Comparison of ENCODE assay signal across 17 cellular contexts in the genomic region with DNA sequence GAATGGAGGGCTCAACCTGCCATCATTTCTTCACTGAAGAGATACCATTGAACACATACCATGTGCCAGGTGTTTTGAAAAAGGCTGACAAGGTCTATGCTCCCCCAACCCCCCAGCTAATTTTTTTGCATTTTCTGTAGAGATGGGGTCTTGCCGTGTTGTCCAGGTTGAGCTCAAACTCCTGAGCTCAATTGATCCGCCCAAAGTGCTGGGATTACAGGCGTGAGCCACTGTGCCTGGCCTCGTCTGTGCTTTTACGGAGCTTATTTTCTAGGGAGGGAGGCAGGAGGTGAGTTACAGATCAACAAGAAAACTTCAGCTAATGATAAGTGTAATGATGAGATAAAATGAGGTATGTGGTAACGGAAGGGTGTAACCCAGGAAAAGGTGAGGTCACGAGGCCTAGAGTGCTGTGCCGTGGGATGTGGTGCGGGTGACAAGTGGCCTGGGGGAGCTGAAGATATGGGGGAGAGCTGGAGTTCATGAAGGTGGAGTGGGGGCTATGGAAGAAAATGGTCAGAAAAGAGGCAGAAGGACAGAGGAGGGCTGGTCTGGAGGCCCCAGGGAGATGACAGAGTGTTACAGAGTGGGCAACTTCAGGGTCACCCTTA.
"Had no signal": no experiment of that assay in that cellular context is flagged by ENCODE, and none has a peak within 500 bp of the region (broad histone marks: within the 10 kb centered on the region; RNA-seq: fewer than 3 reads in every experiment).

No MANE protein-coding gene starts in this region.

- DNase-seq: activated B cell treated with CpG ODN at 0.5 μM for 24 hours; activated CD4-positive, alpha-beta T cell treated with anti-CD3 and anti-CD28 coated beads for 4 hours; adrenal gland; kidney glomerular epithelial cell; left ventricle myocardium inferior; mammary epithelial cell; midbrain; nephron progenitor cell; nucleus accumbens; spleen; stimulated activated CD4-positive, alpha-beta T cell treated with anti-CD3 and anti-CD28 coated beads, Interleukin-4, amount 100 ng/mL, for 4 hours; stimulated activated naive B cell treated with anti-CD40 and anti-IgM and Interleukin-4, amounts not matched to agents 10 μg/mL and 1 μg/mL and 100 μg/mL, for 72 hours; thyroid gland had no signal

- H3K4me1 Mint-ChIP-seq: activated B cell treated with CpG ODN at 0.5 μM for 24 hours had no signal

- H3K4me3 ChIP-seq: adrenal gland, gastroesophageal sphincter, heart left ventricle, left ventricle myocardium inferior, spleen, thyroid gland had no signal

- H3K4me1 ChIP-seq: adrenal gland, gastroesophageal sphincter, heart left ventricle, spleen, thyroid gland had no signal

- FAIRE-seq: TTC549 had no signal

- H3K4me3 Mint-ChIP-seq: activated B cell treated with CpG ODN at 0.5 μM for 24 hours; nephron progenitor cell; stimulated activated naive B cell treated with anti-CD40 and anti-IgM and Interleukin-4, amounts not matched to agents 10 μg/mL and 1 μg/mL and 100 μg/mL, for 72 hours had no signal

- H3K27ac Mint-ChIP-seq: activated B cell treated with CpG ODN at 0.5 μM for 24 hours; activated naive CD4-positive, alpha-beta T cell treated with anti-CD3 and anti-CD28 coated beads, Interleukin-2, amount 50 U/mL, for 72 hours; nephron progenitor cell; stimulated activated naive B cell treated with anti-CD40 and anti-IgM and Interleukin-4, amounts not matched to agents 10 μg/mL and 1 μg/mL and 100 μg/mL, for 72 hours had no signal

- H3K36me3 Mint-ChIP-seq: activated naive CD4-positive, alpha-beta T cell treated with anti-CD3 and anti-CD28 coated beads, Interleukin-2, amount 50 U/mL, for 72 hours; stimulated activated naive B cell treated with anti-CD40 and anti-IgM and Interleukin-4, amounts not matched to agents 10 μg/mL and 1 μg/mL and 100 μg/mL, for 72 hours had no signal

- H3K36me3 ChIP-seq: adrenal gland, gastroesophageal sphincter, heart left ventricle, left ventricle myocardium inferior, spleen, thyroid gland had no signal

- H3K27me3 ChIP-seq: adrenal gland, thyroid gland had no signal

- ATAC-seq: activated naive CD4-positive, alpha-beta T cell treated with anti-CD3 and anti-CD28 coated beads, Interleukin-2, amount 50 U/mL, for 72 hours; gastroesophageal sphincter; heart left ventricle; stimulated activated naive B cell treated with anti-CD40 and anti-IgM and Interleukin-4, amounts not matched to agents 10 μg/mL and 1 μg/mL and 100 μg/mL, for 72 hours had no signal

- H3K27ac ChIP-seq: adrenal gland, gastroesophageal sphincter, heart left ventricle, left ventricle myocardium inferior, spleen, thyroid gland had no signal

- H3K9me3 ChIP-seq: adrenal gland, gastroesophageal sphincter, heart left ventricle, left ventricle myocardium inferior, spleen, thyroid gland had no signal
